Comparison of ENCODE assay signal across 38 cellular contexts in genomic region chr21:16650984-16651383, GRCh38.
"Had no signal": no experiment of that assay in that cellular context is flagged by ENCODE, and none has a peak within 500 bp of the region (broad histone marks: within the 10 kb centered on the region; RNA-seq: fewer than 3 reads in every experiment).

No MANE protein-coding gene starts in this region.

- H3K27me3 ChIP-seq: adrenal gland, ascending aorta, body of pancreas, brain microvascular endothelial cell, breast epithelium, cardiac muscle cell had no signal

- H3K4me1 Mint-ChIP-seq: activated naive CD4-positive, alpha-beta T cell treated with anti-CD3 and anti-CD28 coated beads, Interleukin-2, amount 10 ng/mL, durations not matched to agents 7 days and 5 days; activated naive CD4-positive, alpha-beta T cell treated with anti-CD3 and anti-CD28 coated beads, Interleukin-2, amount 50 U/mL, for 24 hours; activated naive CD8-positive, alpha-beta T cell treated with anti-CD3 and anti-CD28 coated beads for 36 hours; activated naive CD8-positive, alpha-beta T cell treated with anti-CD3 and anti-CD28 coated beads, Interleukin-2, amount 10 ng/mL, durations not matched to agents 7 days and 5 days; activated naive CD8-positive, alpha-beta T cell treated with anti-CD3 and anti-CD28 coated beads, Interleukin-2, amount 50 U/mL, for 24 hours; central memory CD8-positive, alpha-beta T cell had no signal

- H3K9me3 Mint-ChIP-seq: activated naive CD4-positive, alpha-beta T cell treated with anti-CD3 and anti-CD28 coated beads for 36 hours; activated naive CD4-positive, alpha-beta T cell treated with anti-CD3 and anti-CD28 coated beads, Interleukin-2, amount 50 U/mL, for 24 hours had no signal

- H3K27me3 Mint-ChIP-seq: activated naive CD4-positive, alpha-beta T cell treated with anti-CD3 and anti-CD28 coated beads, Interleukin-2, amount 10 ng/mL, durations not matched to agents 7 days and 5 days; activated naive CD4-positive, alpha-beta T cell treated with anti-CD3 and anti-CD28 coated beads, Interleukin-2, amount 50 U/mL, for 24 hours; activated naive CD8-positive, alpha-beta T cell; activated naive CD8-positive, alpha-beta T cell treated with anti-CD3 and anti-CD28 coated beads for 36 hours; activated naive CD8-positive, alpha-beta T cell treated with anti-CD3 and anti-CD28 coated beads, Interleukin-2, amount 10 ng/mL, durations not matched to agents 7 days and 5 days; activated naive CD8-positive, alpha-beta T cell treated with anti-CD3 and anti-CD28 coated beads, Interleukin-2, amount 50 U/mL, for 24 hours; activated T-cell treated with anti-CD3 and anti-CD28 coated beads, Interleukin-2, amount 50 U/mL, for 24 hours; brain; central memory CD8-positive, alpha-beta T cell had no signal

- H3K9me3 ChIP-seq: ascending aorta, body of pancreas, breast epithelium had no signal

- H3K4me3 Mint-ChIP-seq: activated naive CD4-positive, alpha-beta T cell treated with anti-CD3 and anti-CD28 coated beads for 36 hours; activated naive CD4-positive, alpha-beta T cell treated with anti-CD3 and anti-CD28 coated beads, Interleukin-2, amount 10 ng/mL, durations not matched to agents 7 days and 5 days; activated naive CD4-positive, alpha-beta T cell treated with anti-CD3 and anti-CD28 coated beads, Interleukin-2, amount 50 U/mL, for 24 hours; activated naive CD8-positive, alpha-beta T cell; activated naive CD8-positive, alpha-beta T cell treated with anti-CD3 and anti-CD28 coated beads for 36 hours; activated naive CD8-positive, alpha-beta T cell treated with anti-CD3 and anti-CD28 coated beads, Interleukin-2, amount 10 ng/mL, durations not matched to agents 7 days and 5 days; activated naive CD8-positive, alpha-beta T cell treated with anti-CD3 and anti-CD28 coated beads, Interleukin-2, amount 50 U/mL, for 24 hours; activated T-cell treated with anti-CD3 and anti-CD28 coated beads, Interleukin-2, amount 50 U/mL, for 24 hours; activated T-cell treated with anti-CD3 and anti-CD28 coated beads, Interleukin-2, amount 50 U/mL, for 4 hours; activated T-cell treated with anti-CD3 and anti-CD28 coated beads, Interleukin-2, amount 50 U/mL, for 72 hours; activated T-helper 1 cell treated with anti-CD3 and anti-CD28 coated beads, Interleukin-12 subunit alpha, Interleukin-12 subunit beta, Interleukin-2, Interleukin-4 antibody, amounts not matched to agents 30 ng/mL and 10 ng/mL and 1 ng/mL, durations not matched to agents 14 hours and 24 hours and 36 hours; brain; central memory CD8-positive, alpha-beta T cell had no signal

- H3K36me3 ChIP-seq: adrenal gland, ascending aorta, brain microvascular endothelial cell, breast epithelium, cardiac muscle cell had no signal

- H3K27ac ChIP-seq: adrenal gland, ascending aorta, body of pancreas, brain microvascular endothelial cell, breast epithelium, cardiac muscle cell had no signal

- H3K4me3 ChIP-seq: adrenal gland, ascending aorta, body of pancreas, breast epithelium, cardiac muscle cell had no signal

- H3K27ac Mint-ChIP-seq: activated naive CD4-positive, alpha-beta T cell treated with anti-CD3 and anti-CD28 coated beads for 36 hours; activated naive CD4-positive, alpha-beta T cell treated with anti-CD3 and anti-CD28 coated beads, Interleukin-2, amount 10 ng/mL, durations not matched to agents 7 days and 5 days; activated naive CD4-positive, alpha-beta T cell treated with anti-CD3 and anti-CD28 coated beads, Interleukin-2, amount 50 U/mL, for 24 hours; activated naive CD4-positive, alpha-beta T cell treated with anti-CD3 and anti-CD28 coated beads, Interleukin-2, amount 50 U/mL, for 72 hours; activated naive CD8-positive, alpha-beta T cell; activated naive CD8-positive, alpha-beta T cell treated with anti-CD3 and anti-CD28 coated beads for 36 hours; activated naive CD8-positive, alpha-beta T cell treated with anti-CD3 and anti-CD28 coated beads, Interleukin-2, amount 10 ng/mL, durations not matched to agents 7 days and 5 days; activated naive CD8-positive, alpha-beta T cell treated with anti-CD3 and anti-CD28 coated beads, Interleukin-2, amount 50 U/mL, for 24 hours; activated T-cell treated with anti-CD3 and anti-CD28 coated beads, Interleukin-2, amount 50 U/mL, for 24 hours; activated T-cell treated with anti-CD3 and anti-CD28 coated beads, Interleukin-2, amount 50 U/mL, for 72 hours; activated T-helper 1 cell treated with anti-CD3 and anti-CD28 coated beads, Interleukin-12 subunit alpha, Interleukin-12 subunit beta, Interleukin-2, Interleukin-4 antibody, amounts not matched to agents 30 ng/mL and 10 ng/mL and 1 ng/mL, durations not matched to agents 14 hours and 24 hours and 36 hours; activated T-helper 2 cell treated with anti-CD3 and anti-CD28 coated beads, Interferon-gamma antibody, Interleukin-2, Interleukin-4, amounts not matched to agents 10 μg/mL and 5 μg/mL and 100 μg/mL, durations not matched to agents 14 hours and 24 hours and 36 hours; brain had no signal

- ATAC-seq: activated naive CD4-positive, alpha-beta T cell treated with anti-CD3 and anti-CD28 coated beads, Interleukin-2, amount 50 U/mL, for 72 hours; activated naive CD8-positive, alpha-beta T cell treated with anti-CD3 and anti-CD28 coated beads, Interleukin-2, amount 50 U/mL, for 24 hours; activated T-cell treated with anti-CD3 and anti-CD28 coated beads, Interleukin-2, amount 50 U/mL, for 4 hours; activated T-cell treated with anti-CD3 and anti-CD28 coated beads, Interleukin-2, amount 50 U/mL, for 72 hours; body of pancreas had no signal

- H3K36me3 Mint-ChIP-seq: activated naive CD4-positive, alpha-beta T cell treated with anti-CD3 and anti-CD28 coated beads, Interleukin-2, amount 10 ng/mL, durations not matched to agents 7 days and 5 days; activated naive CD4-positive, alpha-beta T cell treated with anti-CD3 and anti-CD28 coated beads, Interleukin-2, amount 50 U/mL, for 24 hours; activated naive CD4-positive, alpha-beta T cell treated with anti-CD3 and anti-CD28 coated beads, Interleukin-2, amount 50 U/mL, for 72 hours; activated naive CD8-positive, alpha-beta T cell; activated naive CD8-positive, alpha-beta T cell treated with anti-CD3 and anti-CD28 coated beads for 36 hours; activated naive CD8-positive, alpha-beta T cell treated with anti-CD3 and anti-CD28 coated beads, Interleukin-2, amount 10 ng/mL, durations not matched to agents 7 days and 5 days; brain had no signal

- FAIRE-seq: astrocyte, bronchial epithelial cell had no signal

- H3K4me1 ChIP-seq: adrenal gland, ascending aorta, body of pancreas, breast epithelium had no signal

- DNase-seq: activated effector memory CD4-positive, alpha-beta T cell treated with anti-CD3 and anti-CD28 coated beads, Interleukin-2, amount 50 U/mL, for 16 hours; activated effector memory CD4-positive, alpha-beta T cell treated with Interleukin-2 at 50 U/mL for 16 hours; activated gamma-delta T cell treated with Interleukin-2 at 50 U/mL for 16 hours; activated naive CD4-positive, alpha-beta T cell; activated naive CD4-positive, alpha-beta T cell treated with anti-CD3 and anti-CD28 coated beads for 36 hours; activated naive CD4-positive, alpha-beta T cell treated with anti-CD3 and anti-CD28 coated beads, Interleukin-2, amount 10 ng/mL, durations not matched to agents 7 days and 5 days; activated naive CD4-positive, alpha-beta T cell treated with anti-CD3 and anti-CD28 coated beads, Interleukin-2, amount 50 U/mL, for 16 hours; activated naive CD4-positive, alpha-beta T cell treated with Interleukin-2 at 50 U/mL for 16 hours; activated naive CD8-positive, alpha-beta T cell treated with anti-CD3 and anti-CD28 coated beads for 36 hours; activated naive CD8-positive, alpha-beta T cell treated with anti-CD3 and anti-CD28 coated beads, Interleukin-2, amount 10 ng/mL, durations not matched to agents 7 days and 5 days; activated naive CD8-positive, alpha-beta T cell treated with anti-CD3 and anti-CD28 coated beads, Interleukin-2, amount 50 U/mL, for 24 hours; activated T-cell treated with anti-CD3 and anti-CD28 coated beads for 4 hours; activated T-cell treated with anti-CD3 and anti-CD28 coated beads, Interleukin-2, amount 50 U/mL, for 1 hour; activated T-cell treated with anti-CD3 and anti-CD28 coated beads, Interleukin-2, amount 50 U/mL, for 24 hours; activated T-cell treated with anti-CD3 and anti-CD28 coated beads, Interleukin-2, amount 50 U/mL, for 4 hours; activated T-cell treated with anti-CD3 and anti-CD28 coated beads, Interleukin-2, amount 50 U/mL, for 48 hours; activated T-cell treated with anti-CD3 and anti-CD28 coated beads, Interleukin-2, amount 50 U/mL, for 72 hours; adrenal gland; amniotic stem cell; amygdala; anterior cingulate cortex; aorta; body of pancreas; brain microvascular endothelial cell; central memory CD4-positive, alpha-beta T cell; cerebellar nuclear complex had no signal
